Comparison of ENCODE assay signal across 9 cellular contexts in the genomic region with DNA sequence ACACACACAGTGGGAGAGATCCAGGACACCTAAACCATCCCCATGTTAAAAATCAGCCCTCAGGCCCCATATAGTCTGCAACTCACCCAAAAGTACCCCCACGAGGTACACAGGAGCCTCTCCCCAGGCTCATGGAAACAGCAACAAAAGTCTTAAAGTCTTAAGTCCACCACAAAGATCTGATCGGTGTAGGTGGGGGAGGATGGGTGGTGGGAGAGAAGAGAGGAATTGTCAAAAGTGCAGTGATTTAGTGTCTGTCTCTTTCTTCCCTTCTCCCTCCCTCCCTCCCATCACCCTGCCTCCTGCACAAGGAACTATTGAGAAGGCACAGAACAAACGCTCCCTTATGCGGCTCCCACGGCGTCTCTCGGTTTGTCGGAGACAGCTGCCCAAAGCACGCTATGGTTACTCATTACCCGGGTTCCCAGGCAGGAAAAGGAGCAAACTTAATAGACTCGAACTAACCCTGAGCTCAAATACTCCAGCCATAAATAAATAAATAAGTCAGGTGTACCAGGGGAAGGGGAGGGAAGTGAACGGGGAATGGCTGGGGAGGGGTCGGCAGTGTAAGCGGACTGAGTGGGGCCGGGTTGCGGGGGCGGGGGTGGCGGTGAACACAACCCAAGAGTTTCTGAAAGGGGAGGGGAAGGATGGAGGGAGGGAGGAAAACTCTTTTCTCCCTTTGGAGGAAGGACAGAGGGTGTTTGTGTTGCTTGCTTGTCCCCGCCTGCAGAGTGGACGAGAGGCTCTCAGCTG.
DNase-seq lines count a peak whose midpoint lies in the region; ATAC-seq and TF ChIP-seq lines count a peak whose summit lies in the region.
"Had no signal": no experiment of that assay in that cellular context is flagged by ENCODE, and none has a peak within 500 bp of the region (broad histone marks: within the 10 kb centered on the region; RNA-seq: fewer than 3 reads in every experiment).

No MANE protein-coding gene starts in this region.

- ATAC-seq in HG03097 (IDR thresholded peaks at IDR 0.05; ENCODE audit: low FRiP score, unreplicated experiment) (peak; percentile 35), GM21528 (IDR thresholded peaks at IDR 0.05; ENCODE audit: low FRiP score, unreplicated experiment) (no peak)
- ATAC-seq: stimulated activated naive CD8-positive, alpha-beta T cell treated with anti-CD3 and anti-CD28 coated beads, Interleukin-15, amount 100 ng/mL, for 72 hours had no signal

- no peak for TF ChIP-seq POLR2A in esophagus muscularis mucosa (IDR thresholded peaks at IDR 0.05; ENCODE audit: low read depth)

- H3K9ac ChIP-seq in colonic mucosa (ENCODE audit: low read depth in 2 of 2, low read length in 2 of 2) (peak overlapping the region in 1 of 2 donors; percentile 49), mucosa of rectum (ENCODE audit: low read depth in 1 of 2, low read length in 2 of 2) (peak overlapping the region; percentile 54 to 58)

- TF ChIP-seq CTCF in colonic mucosa (IDR thresholded peaks at IDR 0.05): no peak
- TF ChIP-seq CTCF in esophagus muscularis mucosa (IDR thresholded peaks at IDR 0.05): no peak
- no peak for TF ChIP-seq CTCF in endothelial cell (IDR thresholded peaks at IDR 0.05; ENCODE audit: unreplicated experiment)

- peaks cover 6% of the 10 kb centered on the region for H3K4me1 ChIP-seq in colonic mucosa
- peaks cover 46 to 58% of the 10 kb centered on the region in 2 donors for H3K4me1 ChIP-seq in mucosa of rectum (ENCODE audit: control insufficient read depth in 2 of 2, insufficient read depth in 2 of 2, low read length in 2 of 2)
- H3K4me1 ChIP-seq in esophagus muscularis mucosa: peaks cover 0 to 6% (median 0%) of the 10 kb centered on the region in 4 donors

- peak overlapping the region; percentile 86 for H3K27ac ChIP-seq in colonic mucosa
- peak overlapping the region; percentile 88 to 89 for H3K27ac ChIP-seq in mucosa of rectum (ENCODE audit: low read depth in 2 of 2, low read length in 2 of 2)
- H3K27ac ChIP-seq in esophagus muscularis mucosa (replicated peaks in 1 of 4): peak overlapping the region in 2 of 4 donors; percentile 8 to 55

- no peaks in the 10 kb centered on the region for H3K4me1 Mint-ChIP-seq in endothelial cell (ENCODE audit: unreplicated experiment)

- intact Hi-C loops in colonic mucosa (cut with DNase I): no loop called here
- intact Hi-C loops in esophagus muscularis mucosa (cut with DNase I): no loop called here

- H3K27ac Mint-ChIP-seq in endothelial cell (ENCODE audit: unreplicated experiment): no peak overlapping the region
- H3K27ac Mint-ChIP-seq: stimulated activated naive CD8-positive, alpha-beta T cell treated with anti-CD3 and anti-CD28 coated beads, Interleukin-15, amount 100 ng/mL, for 72 hours had no signal

- H3K36me3 Mint-ChIP-seq in endothelial cell (ENCODE audit: low read depth, unreplicated experiment): no peaks in the 10 kb centered on the region

- no peaks in the 10 kb centered on the region for H3K27me3 Mint-ChIP-seq in endothelial cell (ENCODE audit: unreplicated experiment)

- no peaks in the 10 kb centered on the region for H3K9me3 Mint-ChIP-seq in endothelial cell (ENCODE audit: unreplicated experiment)
- H3K9me3 Mint-ChIP-seq: stimulated activated naive CD8-positive, alpha-beta T cell treated with anti-CD3 and anti-CD28 coated beads, Interleukin-15, amount 100 ng/mL, for 72 hours had no signal

- no peaks in the 10 kb centered on the region for H3K36me3 ChIP-seq in colonic mucosa
- no peaks in the 10 kb centered on the region for H3K36me3 ChIP-seq in mucosa of rectum (ENCODE audit: control insufficient read depth in 2 of 2, insufficient read depth in 2 of 2, low read length in 2 of 2)
- no peaks in the 10 kb centered on the region for H3K36me3 ChIP-seq in esophagus muscularis mucosa

- H3K27me3 ChIP-seq in colonic mucosa (no peaks in the 10 kb centered on the region), mucosa of rectum (ENCODE audit: control insufficient read depth in 2 of 2, insufficient read depth in 2 of 2, low read length in 2 of 2) (peaks cover 0 to 4% of the 10 kb centered on the region in 2 donors), esophagus muscularis mucosa (peaks cover 0 to 55% (median 1%) of the 10 kb centered on the region in 4 donors)

- 21% methylated on average over 20 of the region's 20 CpGs for WGBS in esophagus muscularis mucosa

- H3K4me3 ChIP-seq in colonic mucosa: no peak overlapping the region
- H3K4me3 ChIP-seq in mucosa of rectum (ENCODE audit: low read length in 2 of 2): peak overlapping the region; percentile 36 to 53
- H3K4me3 ChIP-seq in esophagus muscularis mucosa: no peak overlapping the region

- no peak overlapping the region for H3K4me3 Mint-ChIP-seq in endothelial cell (ENCODE audit: unreplicated experiment)
- H3K4me3 Mint-ChIP-seq: stimulated activated naive CD8-positive, alpha-beta T cell treated with anti-CD3 and anti-CD28 coated beads, Interleukin-15, amount 100 ng/mL, for 72 hours had no signal

- no peaks in the 10 kb centered on the region for H3K9me3 ChIP-seq in colonic mucosa
- no peaks in the 10 kb centered on the region for H3K9me3 ChIP-seq in mucosa of rectum (ENCODE audit: control insufficient read depth in 2 of 2, low read length in 2 of 2)
- no peaks in the 10 kb centered on the region for H3K9me3 ChIP-seq in esophagus muscularis mucosa

- DNase-seq in COLO668 (lab: John Stamatoyannopoulos, UW; ENCODE audit: unreplicated experiment) (peak; percentile 66), colonic mucosa (peak; percentile 79), esophagus muscularis mucosa (ENCODE audit: extremely low spot score) (no peak), endothelial cell (ENCODE audit: low spot score) (no peak)
- DNase-seq in activated CD4-positive, alpha-beta T cell treated with anti-CD3 and anti-CD28 coated beads for 4 hours: no peak
- DNase-seq: stimulated activated naive CD8-positive, alpha-beta T cell treated with anti-CD3 and anti-CD28 coated beads, Interleukin-15, amount 100 ng/mL, for 72 hours had no signal

- no peak for TF ChIP-seq EP300 in esophagus muscularis mucosa (IDR thresholded peaks at IDR 0.05)

Comparison
In these comparisons a context has a peak if more than half of its experiments do, and no peak if none do; other contexts are left out.
1. DNase-seq: peak in COLO668 (single experiment) and colonic mucosa (single experiment); none in activated CD4-positive, alpha-beta T cell treated with anti-CD3 and anti-CD28 coated beads for 4 hours (0 of 2), esophagus muscularis mucosa (single experiment) and endothelial cell (single experiment).
2. H3K4me3 ChIP-seq: peak in mucosa of rectum (2 of 2); none in colonic mucosa (single experiment) and esophagus muscularis mucosa (0 of 4).